ENCODE assay signal across 11 cellular contexts in genomic region chr3:36124118-36124796, GRCh38.
A peak's percentile ranks its signal among the peaks of the same experiment; 100 is the strongest.
DNase-seq lines count a peak whose midpoint lies in the region; ATAC-seq and TF ChIP-seq lines count a peak whose summit lies in the region.
"Had no signal": no experiment of that assay in that cellular context is flagged by ENCODE, and none has a peak within 500 bp of the region (broad histone marks: within the 10 kb centered on the region; RNA-seq: fewer than 3 reads in every experiment).

No MANE protein-coding gene starts in this region.

- no peaks in the 10 kb centered on the region for H3K36me3 Mint-ChIP-seq in chondrocyte (ENCODE audit: low read depth)
- H3K36me3 Mint-ChIP-seq in nephron progenitor cell (ENCODE audit: low read depth) = no peaks in the 10 kb centered on the region
- H3K36me3 Mint-ChIP-seq in naive thymus-derived CD8-positive, alpha-beta T cell = no peaks in the 10 kb centered on the region
- H3K36me3 Mint-ChIP-seq: mesothelial cell of epicardium had no signal

- H3K27ac Mint-ChIP-seq in chondrocyte (ENCODE audit: unreplicated experiment) (no peak overlapping the region), nephron progenitor cell (no peak overlapping the region)
- H3K27ac Mint-ChIP-seq in naive thymus-derived CD8-positive, alpha-beta T cell = no peak overlapping the region
- H3K27ac Mint-ChIP-seq: mesothelial cell of epicardium had no signal

- POLR2A ChIA-PET in naive thymus-derived CD8-positive, alpha-beta T cell (lab: Charles Lee) = no interaction called here

- H3K9me3 Mint-ChIP-seq in chondrocyte (ENCODE audit: low read depth) (peaks cover 16% of the 10 kb centered on the region), nephron progenitor cell (no peaks in the 10 kb centered on the region)
- H3K9me3 Mint-ChIP-seq in naive thymus-derived CD8-positive, alpha-beta T cell = peaks cover 0 to 26% (median 19%) of the 10 kb centered on the region in 9 donors

- DNase-seq in EH (ENCODE audit: low read depth) = peak; percentile 72
- peak; percentile 64 for DNase-seq in NCI-H2029 treated with DMSO at 0.1 percent for 48 hours (lab: John Stamatoyannopoulos, UW)
- no peak for DNase-seq in chondrocyte (ENCODE audit: low spot score)
- DNase-seq in nephron progenitor cell = peak; percentile 46
- DNase-seq in retina = no peak
- DNase-seq in naive thymus-derived CD8-positive, alpha-beta T cell = no peak
- no peak for DNase-seq in activated effector memory CD4-positive, alpha-beta T cell treated with anti-CD3 and anti-CD28 coated beads, Interleukin-2, amount 50 U/mL, for 16 hours
- DNase-seq: NCI-H1105 treated with DMSO at 0.1 percent for 48 hours; stimulated activated CD8-positive, alpha-beta memory T cell treated with anti-CD3 and anti-CD28 coated beads, Interleukin-4, amount 100 ng/mL, for 48 hours had no signal

- TF ChIP-seq CTCF in chondrocyte (IDR thresholded peaks at IDR 0.05) (peak; percentile 55), nephron progenitor cell (IDR thresholded peaks at IDR 0.05) (peak; percentile 64)

- H3K4me3 Mint-ChIP-seq in chondrocyte (ENCODE audit: unreplicated experiment) (no peak overlapping the region), nephron progenitor cell (no peak overlapping the region)
- no peak overlapping the region for H3K4me3 Mint-ChIP-seq in naive thymus-derived CD8-positive, alpha-beta T cell
- H3K4me3 Mint-ChIP-seq: mesothelial cell of epicardium had no signal

- peaks cover 5% of the 10 kb centered on the region for H3K27me3 Mint-ChIP-seq in chondrocyte (ENCODE audit: low read depth)
- H3K27me3 Mint-ChIP-seq in nephron progenitor cell (ENCODE audit: low read depth, poor library complexity) = peaks cover 9% of the 10 kb centered on the region
- H3K27me3 Mint-ChIP-seq in naive thymus-derived CD8-positive, alpha-beta T cell = peaks cover 0 to 4% (median 0%) of the 10 kb centered on the region in 5 donors

- H3K4me1 Mint-ChIP-seq in chondrocyte (ENCODE audit: low read depth) = no peaks in the 10 kb centered on the region
- H3K4me1 Mint-ChIP-seq in nephron progenitor cell = no peaks in the 10 kb centered on the region
- H3K4me1 Mint-ChIP-seq in naive thymus-derived CD8-positive, alpha-beta T cell = no peaks in the 10 kb centered on the region
- H3K4me1 Mint-ChIP-seq: mesothelial cell of epicardium had no signal

- no peak for ATAC-seq in naive thymus-derived CD8-positive, alpha-beta T cell
- ATAC-seq in GM21447 (IDR thresholded peaks at IDR 0.05; ENCODE audit: unreplicated experiment) = no peak

Comparison
In these comparisons a context has a peak if more than half of its experiments do, and no peak if none do; other contexts are left out.
1. DNase-seq: peak in EH (single experiment), NCI-H2029 treated with DMSO at 0.1 percent for 48 hours (single experiment) and nephron progenitor cell (single experiment); none in chondrocyte (single experiment), retina (single experiment), naive thymus-derived CD8-positive, alpha-beta T cell (0 of 10) and activated effector memory CD4-positive, alpha-beta T cell treated with anti-CD3 and anti-CD28 coated beads, Interleukin-2, amount 50 U/mL, for 16 hours (single experiment).